17 cellular contexts compared by ENCODE assay signal in the genomic region with DNA sequence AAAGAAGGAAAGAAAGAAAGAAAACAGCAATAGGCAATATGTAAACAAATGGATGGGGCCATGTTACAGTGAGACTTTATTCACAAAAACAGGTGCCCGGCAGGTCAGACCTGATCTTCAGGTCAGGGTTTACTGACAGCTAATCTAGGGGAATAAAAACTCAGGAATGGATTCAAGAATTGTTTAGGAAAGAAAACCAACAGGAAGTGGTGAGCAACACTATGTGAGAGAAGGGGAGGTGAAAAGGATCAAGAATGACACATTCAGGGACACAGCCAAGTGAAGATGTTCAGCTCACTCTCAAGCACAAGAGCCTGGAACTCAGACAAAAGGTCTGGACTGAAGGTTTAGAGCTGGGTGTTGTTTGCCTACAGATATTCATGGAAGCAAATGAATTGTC.
DNase-seq lines count a peak whose midpoint lies in the region; ATAC-seq and TF ChIP-seq lines count a peak whose summit lies in the region.
"Had no signal": no experiment of that assay in that cellular context is flagged by ENCODE, and none has a peak within 500 bp of the region (broad histone marks: within the 10 kb centered on the region; RNA-seq: fewer than 3 reads in every experiment).

No MANE protein-coding gene starts in this region.

- H3K9me2 ChIP-seq in PC-3 (replicated peaks; ENCODE audit: low read length), result no peaks in the 10 kb centered on the region

- H3K36me3 ChIP-seq in PC-3 (ENCODE audit: low read depth, low read length) (no peaks in the 10 kb centered on the region), neuronal stem cell (replicated peaks in 1 of 2; ENCODE audit: control insufficient read depth in 2 of 2, insufficient read depth in 2 of 2, low read length in 2 of 2) (no peaks in the 10 kb centered on the region), aorta (ENCODE audit: control insufficient read depth in 1 of 2, insufficient read depth in 2 of 2, low read length in 1 of 2) (no peaks in the 10 kb centered on the region)
- H3K36me3 ChIP-seq: BE2C, thyroid gland had no signal

- H3K4me1 ChIP-seq in PC-3 (ENCODE audit: insufficient read depth, low read length) (peaks cover 12% of the 10 kb centered on the region), neuronal stem cell (ENCODE audit: control insufficient read depth in 2 of 2, insufficient read depth in 1 of 2, low read depth in 1 of 2, low read length in 2 of 2) (peaks cover 2 to 6% of the 10 kb centered on the region in 2 donors), aorta (ENCODE audit: control insufficient read depth in 1 of 2, insufficient read depth in 2 of 2, low read length in 2 of 2) (no peaks in the 10 kb centered on the region)
- H3K4me1 ChIP-seq: thyroid gland had no signal

- no peak overlapping the region for H3K4me3 ChIP-seq in PC-3 (ENCODE audit: low read length)
- H3K4me3 ChIP-seq in neuronal stem cell (ENCODE audit: low read length in 2 of 2), result no peak overlapping the region
- no peak overlapping the region for H3K4me3 ChIP-seq in aorta (ENCODE audit: low read length in 2 of 2)
- H3K4me3 ChIP-seq: thyroid gland had no signal

- H2BK5ac ChIP-seq in neuronal stem cell (ENCODE audit: low read length), result no peak overlapping the region

- POLR2A ChIA-PET in PC-3 (lab: Charles Lee; ENCODE audit: unreplicated experiment), result no interaction called here

- H3K27me3 ChIP-seq in PC-3 (ENCODE audit: low read length), result no peaks in the 10 kb centered on the region
- H3K27me3 ChIP-seq in neuronal stem cell (ENCODE audit: control insufficient read depth in 3 of 3, insufficient read depth in 3 of 3, low read depth in 1 of 3, low read length in 3 of 3), result no peaks in the 10 kb centered on the region
- no peaks in the 10 kb centered on the region for H3K27me3 ChIP-seq in aorta (ENCODE audit: control insufficient read depth in 1 of 2, insufficient read depth in 2 of 2, low read length in 1 of 2)
- H3K27me3 ChIP-seq: BE2C, thyroid gland had no signal

- H3K14ac ChIP-seq in neuronal stem cell (ENCODE audit: low read length), result no peak overlapping the region

- H3K79me1 ChIP-seq in neuronal stem cell (ENCODE audit: low read depth, low read length), result no peaks in the 10 kb centered on the region

- no peak overlapping the region for H3K4ac ChIP-seq in neuronal stem cell (ENCODE audit: low read length)

- DNase-seq in EL (peak; percentile 73), PC-3 (peak; percentile 84), epithelial cell of prostate (ENCODE audit: low read depth, low spot score) (peak; percentile 37), neuronal stem cell (ENCODE audit: low spot score) (no peak), NCI-H774 (lab: John Stamatoyannopoulos, UW) (no peak), aorta (no peak)
- DNase-seq: activated CD4-positive, alpha-beta T cell treated with anti-CD3 and anti-CD28 coated beads, Interleukin-2, amount 50 U/mL, for 48 hours; activated T-cell treated with anti-CD3 and anti-CD28 coated beads, Interleukin-2, amount 50 U/mL, for 72 hours; BE2C; cortex of kidney; DMS 273 treated with DMSO at 0.1 percent for 48 hours; NCI-H1105 treated with DMSO at 0.1 percent for 48 hours; right cardiac atrium; stimulated activated CD4-positive, alpha-beta T cell treated with anti-CD3 and anti-CD28 coated beads, Interleukin-4, amount 100 ng/mL, for 1 hour; thyroid gland had no signal

- no peak overlapping the region for H3K18ac ChIP-seq in neuronal stem cell (ENCODE audit: low read length)

- no peak overlapping the region for H2AK5ac ChIP-seq in neuronal stem cell (ENCODE audit: low read depth, low read length)

- intact Hi-C loops in PC-3 (cut with micrococcal nuclease) (no loop called here), aorta (cut with DNase I) (no loop called here)

- peak; percentile 80 for ATAC-seq in PC-3
- ATAC-seq in aorta (ENCODE audit: low FRiP score), result no peak
- no peak for ATAC-seq in HG03108 (IDR thresholded peaks at IDR 0.05; ENCODE audit: unreplicated experiment)
- ATAC-seq in HG02610 (IDR thresholded peaks at IDR 0.05; ENCODE audit: unreplicated experiment), result no peak
- ATAC-seq: activated T-cell treated with anti-CD3 and anti-CD28 coated beads, Interleukin-2, amount 50 U/mL, for 72 hours; right cardiac atrium had no signal

- H2BK15ac ChIP-seq in neuronal stem cell (ENCODE audit: low read length), result no peak overlapping the region

- no TSS peak for BruUV-seq in PC-3 (replicated peaks; lab: Mats Ljungman, UMichigan)

- H3K9ac ChIP-seq in PC-3 (ENCODE audit: low read length) (no peak overlapping the region), neuronal stem cell (ENCODE audit: low read depth, low read length, poor library complexity) (no peak overlapping the region)

- H3F3A ChIP-seq in PC-3 (ENCODE audit: low read length, unreplicated experiment), result no peaks in the 10 kb centered on the region

- no peak for TF ChIP-seq CTCF in PC-3 (conservative IDR thresholded peaks at IDR 0.05; ENCODE audit: low read depth, low read length)

- H3K27ac ChIP-seq in PC-3 (ENCODE audit: low read length) (peak overlapping the region; percentile 37), epithelial cell of prostate (peak overlapping the region; percentile 44), neuronal stem cell (replicated peaks; ENCODE audit: low read length) (no peak overlapping the region), aorta (ENCODE audit: low read depth in 1 of 2, low read length in 2 of 2) (no peak overlapping the region)
- H3K27ac ChIP-seq: thyroid gland had no signal

- H3K4me2 ChIP-seq in PC-3 (ENCODE audit: low read length) (0 out of 2 replicates have a peak overlapping the region, but pooled peaks have one; percentile 14), neuronal stem cell (ENCODE audit: insufficient read depth, low read length, poor library complexity, severe bottlenecking) (no peak overlapping the region)

- H3K9me3 ChIP-seq in PC-3 (ENCODE audit: low read length) (no peaks in the 10 kb centered on the region), neuronal stem cell (replicated peaks in 1 of 2; ENCODE audit: control insufficient read depth in 2 of 2, insufficient read depth in 1 of 2, low read depth in 1 of 2, low read length in 2 of 2) (no peaks in the 10 kb centered on the region), aorta (ENCODE audit: control insufficient read depth, low read length) (peaks cover 1% of the 10 kb centered on the region)
- H3K9me3 ChIP-seq: BE2C, thyroid gland had no signal

- H2BK12ac ChIP-seq in neuronal stem cell (ENCODE audit: low read length), result no peak overlapping the region

- H3K79me2 ChIP-seq in PC-3 (ENCODE audit: low read length), result no peaks in the 10 kb centered on the region

- WGBS in neuronal stem cell (ENCODE audit: extremely low coverage in 2 of 2, insufficient read length in 2 of 2, insufficient replicate concordance in 1 of 2), 2 donors, result no CpG with 5 or more reads among the region's 1 CpG
- 93 to 95% methylated on average over 1 of the region's 1 CpG for WGBS in aorta, 2 donors

- H4K8ac ChIP-seq in neuronal stem cell (ENCODE audit: low read depth, low read length), result no peak overlapping the region

- CTCF ChIA-PET in PC-3 (lab: Charles Lee), result no interaction called here

- no peak overlapping the region for H2AFZ ChIP-seq in PC-3 (ENCODE audit: low read length)
- H2AFZ ChIP-seq in neuronal stem cell (ENCODE audit: low read length), result peak overlapping the region; percentile 32

- H4K20me1 ChIP-seq in PC-3 (ENCODE audit: low read length), result no peaks in the 10 kb centered on the region

- H2BK120ac ChIP-seq in neuronal stem cell (ENCODE audit: low read depth, low read length), result no peak overlapping the region

- no peak overlapping the region for H3K23ac ChIP-seq in neuronal stem cell (ENCODE audit: low read depth, low read length, poor library complexity)

- no peak overlapping the region for H4K91ac ChIP-seq in neuronal stem cell (ENCODE audit: low read depth, low read length, poor library complexity)

Comparison
In these comparisons a context has a peak if more than half of its experiments do, and no peak if none do; other contexts are left out.
1. DNase-seq: peak in EL (single experiment), PC-3 (single experiment) and epithelial cell of prostate (single experiment); none in neuronal stem cell (single experiment), NCI-H774 (single experiment) and aorta (0 of 2).
2. H3K27ac ChIP-seq: peak in PC-3 (single experiment) and epithelial cell of prostate (single experiment); none in neuronal stem cell (single experiment) and aorta (0 of 2).